Comparison of ENCODE assay signal across 32 cellular contexts in the genomic region with DNA sequence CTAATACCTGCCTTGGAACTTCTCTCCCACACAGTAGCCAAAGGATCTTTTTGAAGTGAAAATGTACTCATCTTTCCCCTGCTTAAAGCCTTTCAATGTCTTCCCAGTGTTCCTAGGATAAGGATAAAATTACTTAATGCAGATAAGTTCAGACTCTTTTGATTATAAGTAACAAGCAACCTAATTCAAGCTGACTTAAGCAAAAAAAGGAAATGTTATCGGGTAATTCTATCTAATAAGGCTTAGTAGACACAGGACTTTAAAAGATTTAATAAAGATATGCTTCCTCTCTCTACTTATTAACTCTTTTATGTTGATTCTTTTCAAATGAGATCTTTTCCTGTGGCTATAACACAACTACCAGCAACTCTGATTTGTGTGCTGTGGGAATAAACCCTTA.
"Had no signal": no experiment of that assay in that cellular context is flagged by ENCODE, and none has a peak within 500 bp of the region (broad histone marks: within the 10 kb centered on the region; RNA-seq: fewer than 3 reads in every experiment).

No MANE protein-coding gene starts in this region.

- H3K27me3 ChIP-seq: ascending aorta, cardiac muscle cell had no signal

- FAIRE-seq: bronchial epithelial cell, TTC549 had no signal

- DNase-seq: activated CD4-positive, alpha-beta memory T cell treated with anti-CD3 and anti-CD28 coated beads, Interleukin-2, amount 10 ng/mL, durations not matched to agents 7 days and 5 days; activated CD4-positive, alpha-beta T cell treated with anti-CD3 and anti-CD28 coated beads for 1 hour; activated CD4-positive, alpha-beta T cell treated with anti-CD3 and anti-CD28 coated beads for 36 hours; activated CD4-positive, alpha-beta T cell treated with anti-CD3 and anti-CD28 coated beads for 48 hours; activated CD4-positive, alpha-beta T cell treated with anti-CD3 and anti-CD28 coated beads, Interleukin-2, amount 10 ng/mL, durations not matched to agents 7 days and 5 days; activated CD4-positive, alpha-beta T cell treated with anti-CD3 and anti-CD28 coated beads, Interleukin-2, amount 50 U/mL, for 48 hours; activated CD4-positive, CD25-positive, alpha-beta regulatory T cell; activated CD8-positive, alpha-beta memory T cell treated with anti-CD3 and anti-CD28 coated beads for 24 hours; activated CD8-positive, alpha-beta memory T cell treated with anti-CD3 and anti-CD28 coated beads, Interleukin-2, amount 10 ng/mL, durations not matched to agents 7 days and 5 days; activated CD8-positive, alpha-beta memory T cell treated with anti-CD3 and anti-CD28 coated beads, Interleukin-2, amount 50 U/mL, for 48 hours; activated CD8-positive, alpha-beta T cell treated with anti-CD3 and anti-CD28 coated beads, Interleukin-2, amount 10 ng/mL, durations not matched to agents 7 days and 5 days; activated effector memory CD4-positive, alpha-beta T cell treated with Interleukin-2 at 50 U/mL for 16 hours; activated gamma-delta T cell; activated naive CD4-positive, alpha-beta T cell treated with anti-CD3 and anti-CD28 coated beads, Interleukin-2, amount 10 ng/mL, durations not matched to agents 7 days and 5 days; activated naive CD4-positive, alpha-beta T cell treated with Interleukin-2 at 50 U/mL for 16 hours; activated naive CD8-positive, alpha-beta T cell treated with anti-CD3 and anti-CD28 coated beads, Interleukin-2, amount 10 ng/mL, durations not matched to agents 7 days and 5 days; activated naive CD8-positive, alpha-beta T cell treated with anti-CD3 and anti-CD28 coated beads, Interleukin-2, amount 50 U/mL, for 24 hours; activated T-cell treated with anti-CD3 and anti-CD28 coated beads, Interleukin-2, amount 50 U/mL, for 24 hours; activated T-cell treated with anti-CD3 and anti-CD28 coated beads, Interleukin-2, amount 50 U/mL, for 48 hours; amygdala; anterior cingulate cortex; caudate nucleus; cerebellar nuclear complex; T-helper 1 cell; T-helper 2 cell; T-helper 9 cell; WERI-Rb-1 had no signal

- H3K9me3 ChIP-seq: ascending aorta had no signal

- H3K36me3 ChIP-seq: ascending aorta, cardiac muscle cell, WERI-Rb-1 had no signal

- H3K4me1 ChIP-seq: ascending aorta had no signal

- H3K4me3 ChIP-seq: ascending aorta, cardiac muscle cell had no signal

- ATAC-seq: activated CD4-positive, alpha-beta T cell treated with anti-CD3 and anti-CD28 coated beads for 36 hours; activated CD4-positive, CD25-positive, alpha-beta regulatory T cell treated with anti-CD3 and anti-CD28 coated beads, Interleukin-2, amount 50 U/mL, for 24 hours; activated CD8-positive, alpha-beta memory T cell treated with anti-CD3 and anti-CD28 coated beads, Interleukin-2, amount 10 ng/mL, durations not matched to agents 7 days and 5 days; activated CD8-positive, alpha-beta T cell treated with anti-CD3 and anti-CD28 coated beads, Interleukin-2, amount 10 ng/mL, durations not matched to agents 7 days and 5 days; activated naive CD8-positive, alpha-beta T cell treated with anti-CD3 and anti-CD28 coated beads, Interleukin-2, amount 50 U/mL, for 24 hours had no signal

- H3K27ac ChIP-seq: ascending aorta, cardiac muscle cell, WERI-Rb-1 had no signal
